In genomic region chr5:140557136-140557805, GRCh38 we compare ENCODE assay signal across 1 cellular context.
A peak's percentile ranks its signal among the peaks of the same experiment; 100 is the strongest.
TF ChIP-seq lines count a peak whose summit lies in the region.

Gene SRA1 (minus strand): TSS chr5:140557473. CDS start chr5:140557452, 21 bp downstream.

TF ChIP-seq in K562, 482 proteins besides CTCF, POLR2A, EP300 and RAD21 (continued from another document and continues in another):
- TF ChIP-seq MGA (IDR thresholded peaks at IDR 0.05) = peak; percentile 47; the same call in 1 of the 2 replicates
- no peak for TF ChIP-seq ZNF561 (CRISPR knock-in tag; conservative IDR thresholded peaks at IDR 0.05)
- no peak for TF ChIP-seq ZNF165 (CRISPR knock-in tag; IDR thresholded peaks at IDR 0.05; ENCODE audit: borderline replicate concordance)
- no peak for TF ChIP-seq KAT7 (CRISPR knock-in tag; IDR thresholded peaks at IDR 0.05; ENCODE audit: borderline replicate concordance)
- TF ChIP-seq, protein P1, sequence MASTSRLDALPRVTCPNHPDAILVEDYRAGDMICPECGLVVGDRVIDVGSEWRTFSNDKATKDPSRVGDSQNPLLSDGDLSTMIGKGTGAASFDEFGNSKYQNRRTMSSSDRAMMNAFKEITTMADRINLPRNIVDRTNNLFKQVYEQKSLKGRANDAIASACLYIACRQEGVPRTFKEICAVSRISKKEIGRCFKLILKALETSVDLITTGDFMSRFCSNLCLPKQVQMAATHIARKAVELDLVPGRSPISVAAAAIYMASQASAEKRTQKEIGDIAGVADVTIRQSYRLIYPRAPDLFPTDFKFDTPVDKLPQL (IDR thresholded peaks at IDR 0.05; ENCODE audit: extremely low read depth, insufficient read length) = no peak
- TF ChIP-seq CBFA2T2 (conservative IDR thresholded peaks at IDR 0.05) = no peak
- peak; percentile 99 for TF ChIP-seq RBFOX2 (IDR thresholded peaks at IDR 0.05; ENCODE audit: low read depth, low read length)
- TF ChIP-seq POLR3A (IDR thresholded peaks at IDR 0.05; ENCODE audit: borderline replicate concordance, extremely low read depth, insufficient read depth, insufficient read length) = no peak
- TF ChIP-seq ZNF584 (CRISPR knock-in tag; IDR thresholded peaks at IDR 0.05; ENCODE audit: low read depth) = 0 out of 2 replicates have a peak, but pooled peaks have one; percentile 48
- TF ChIP-seq ZFPM2 (CRISPR knock-in tag; IDR thresholded peaks at IDR 0.05) = peak; percentile 45; the same call in 1 of the 2 replicates
- no peak for TF ChIP-seq NFXL1 (CRISPR knock-in tag; IDR thresholded peaks at IDR 0.05)
- no peak for TF ChIP-seq ZNF274 (IDR thresholded peaks at IDR 0.05; ENCODE audit: borderline replicate concordance, low read depth, low read length)
- no peak for TF ChIP-seq HDGF (IDR thresholded peaks at IDR 0.05)
- no peak for TF ChIP-seq ZNF551 (CRISPR knock-in tag; IDR thresholded peaks at IDR 0.05)
- TF ChIP-seq KLF6 (CRISPR knock-in tag; IDR thresholded peaks at IDR 0.05; ENCODE audit: borderline replicate concordance) = no peak
- TF ChIP-seq SMAD4 (CRISPR knock-in tag; conservative IDR thresholded peaks at IDR 0.05) = peak; percentile 42
- TF ChIP-seq ZC3H11A (IDR thresholded peaks at IDR 0.05; ENCODE audit: low read depth, low read length) = no peak
- peak; percentile 66 for TF ChIP-seq RBM22 (IDR thresholded peaks at IDR 0.05; ENCODE audit: low read depth, low read length, poor library complexity, severe bottlenecking)
- no peak for TF ChIP-seq TCFL5 (CRISPR knock-in tag; conservative IDR thresholded peaks at IDR 0.05)
- TF ChIP-seq CTBP1 (IDR thresholded peaks at IDR 0.05; ENCODE audit: borderline replicate concordance) = peak; percentile 81
- TF ChIP-seq, protein P2, sequence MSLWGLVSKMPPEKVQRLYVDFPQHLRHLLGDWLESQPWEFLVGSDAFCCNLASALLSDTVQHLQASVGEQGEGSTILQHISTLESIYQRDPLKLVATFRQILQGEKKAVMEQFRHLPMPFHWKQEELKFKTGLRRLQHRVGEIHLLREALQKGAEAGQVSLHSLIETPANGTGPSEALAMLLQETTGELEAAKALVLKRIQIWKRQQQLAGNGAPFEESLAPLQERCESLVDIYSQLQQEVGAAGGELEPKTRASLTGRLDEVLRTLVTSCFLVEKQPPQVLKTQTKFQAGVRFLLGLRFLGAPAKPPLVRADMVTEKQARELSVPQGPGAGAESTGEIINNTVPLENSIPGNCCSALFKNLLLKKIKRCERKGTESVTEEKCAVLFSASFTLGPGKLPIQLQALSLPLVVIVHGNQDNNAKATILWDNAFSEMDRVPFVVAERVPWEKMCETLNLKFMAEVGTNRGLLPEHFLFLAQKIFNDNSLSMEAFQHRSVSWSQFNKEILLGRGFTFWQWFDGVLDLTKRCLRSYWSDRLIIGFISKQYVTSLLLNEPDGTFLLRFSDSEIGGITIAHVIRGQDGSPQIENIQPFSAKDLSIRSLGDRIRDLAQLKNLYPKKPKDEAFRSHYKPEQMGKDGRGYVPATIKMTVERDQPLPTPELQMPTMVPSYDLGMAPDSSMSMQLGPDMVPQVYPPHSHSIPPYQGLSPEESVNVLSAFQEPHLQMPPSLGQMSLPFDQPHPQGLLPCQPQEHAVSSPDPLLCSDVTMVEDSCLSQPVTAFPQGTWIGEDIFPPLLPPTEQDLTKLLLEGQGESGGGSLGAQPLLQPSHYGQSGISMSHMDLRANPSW (CRISPR knock-in tag; IDR thresholded peaks at IDR 0.05) = no peak
- no peak for TF ChIP-seq ZC3H4 (CRISPR knock-in tag; IDR thresholded peaks at IDR 0.05; ENCODE audit: borderline replicate concordance)
- TF ChIP-seq JUNB (CRISPR knock-in tag; conservative IDR thresholded peaks at IDR 0.05) = no peak
- TF ChIP-seq NR2C1 (IDR thresholded peaks at IDR 0.05) = no peak
- 0 out of 2 replicates have a peak, but pooled peaks have one; percentile 8 for TF ChIP-seq NR2C1 (tag; IDR thresholded peaks at IDR 0.05)
- no peak for TF ChIP-seq EGR1 (conservative IDR thresholded peaks at IDR 0.05)
- TF ChIP-seq UBTF (IDR thresholded peaks at IDR 0.05; ENCODE audit: borderline replicate concordance in 1 of 2, low read depth in 2 of 2, low read length in 2 of 2) = peak in 1 of 2 experiments; percentile 61; a peak in 1 of 4 replicates
- TF ChIP-seq KDM2B (CRISPR knock-in tag; IDR thresholded peaks at IDR 0.05) = no peak
- TF ChIP-seq BACH1 (tag; IDR thresholded peaks at IDR 0.05) = no peak
- TF ChIP-seq, protein P3, sequence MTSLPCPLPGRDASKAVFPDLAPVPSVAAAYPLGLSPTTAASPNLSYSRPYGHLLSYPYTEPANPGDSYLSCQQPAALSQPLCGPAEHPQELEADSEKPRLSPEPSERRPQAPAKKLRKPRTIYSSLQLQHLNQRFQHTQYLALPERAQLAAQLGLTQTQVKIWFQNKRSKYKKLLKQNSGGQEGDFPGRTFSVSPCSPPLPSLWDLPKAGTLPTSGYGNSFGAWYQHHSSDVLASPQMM (CRISPR knock-in tag; IDR thresholded peaks at IDR 0.05) = no peak
- no peak for TF ChIP-seq TFE3 (CRISPR knock-in tag; IDR thresholded peaks at IDR 0.05)
- no peak for TF ChIP-seq ZC3H8 (IDR thresholded peaks at IDR 0.05)
- no peak for TF ChIP-seq ESRRB (CRISPR knock-in tag; IDR thresholded peaks at IDR 0.05; ENCODE audit: borderline replicate concordance)
- no peak for TF ChIP-seq PBX2 (CRISPR knock-in tag; IDR thresholded peaks at IDR 0.05; ENCODE audit: low read depth)
- no peak for TF ChIP-seq PBX2 (tag; conservative IDR thresholded peaks at IDR 0.05; ENCODE audit: low read depth)
- no peak for TF ChIP-seq ZNF57 (CRISPR knock-in tag; IDR thresholded peaks at IDR 0.05)
- no peak for TF ChIP-seq CREBBP (IDR thresholded peaks at IDR 0.05; ENCODE audit: low read depth, low read length)
- peak; percentile 91 for TF ChIP-seq CXXC5 (CRISPR knock-in tag; IDR thresholded peaks at IDR 0.05)
- TF ChIP-seq RFX1 (IDR thresholded peaks at IDR 0.05) = no peak
- no peak for TF ChIP-seq BRD9 (IDR thresholded peaks at IDR 0.05; ENCODE audit: low read depth, partially characterized antibody)
- no peak for TF ChIP-seq NFYB (IDR thresholded peaks at IDR 0.05; ENCODE audit: extremely low read depth, insufficient read length)
- TF ChIP-seq TAF1 (IDR thresholded peaks at IDR 0.05; ENCODE audit: control insufficient read depth, extremely low read depth, insufficient read depth, low read length, severe bottlenecking) = peak; percentile 95
- TF ChIP-seq TCF7 (IDR thresholded peaks at IDR 0.05; ENCODE audit: borderline replicate concordance) = no peak
- no peak for TF ChIP-seq SMARCA4 (IDR thresholded peaks at IDR 0.05)
